ENCODE assay signal across 15 cellular contexts in genomic region chr14:61934385-61934784, GRCh38.
DNase-seq lines count a peak whose midpoint lies in the region; ATAC-seq, FAIRE-seq and TF ChIP-seq lines count a peak whose summit lies in the region.
"Had no signal": no experiment of that assay in that cellular context is flagged by ENCODE, and none has a peak within 500 bp of the region (broad histone marks: within the 10 kb centered on the region; RNA-seq: fewer than 3 reads in every experiment).

No MANE protein-coding gene starts in this region.

- H3K9me1 ChIP-seq in keratinocyte (ENCODE audit: control insufficient read depth, extremely low read depth, insufficient read depth, low read length) = no peaks in the 10 kb centered on the region

- CTCF ChIA-PET in BJ (lab: Yijun Ruan, JAX) = interaction anchor here (1.2 kb wide), 1 partner anchor 81 kb away, joined by 3 read pairs; no protein-coding TSS in a partner anchor

- no peaks in the 10 kb centered on the region for H3K27me3 Mint-ChIP-seq in mesothelial cell of epicardium (ENCODE audit: low read depth)

- H3K27me3 ChIP-seq in BJ (ENCODE audit: control insufficient read depth, insufficient read depth, low read length) (no peaks in the 10 kb centered on the region), keratinocyte (ENCODE audit: control insufficient read depth, extremely low read depth, insufficient read depth, low read length) (no peaks in the 10 kb centered on the region)
- H3K27me3 ChIP-seq: tibial nerve had no signal

- peaks cover 6% of the 10 kb centered on the region for H3K4me1 ChIP-seq in keratinocyte (ENCODE audit: control insufficient read depth, extremely low read depth, insufficient read depth, low read length)
- H3K4me1 ChIP-seq: tibial nerve had no signal

- in situ Hi-C loops in astrocyte of the cerebellum (cut with HindIII; ENCODE audit: low sequenced_read_pairs) = no loop called here

- peaks cover 6% of the 10 kb centered on the region for H3K4me1 Mint-ChIP-seq in mesothelial cell of epicardium
- H3K4me1 Mint-ChIP-seq: IgD-negative memory B cell, nephron had no signal

- H3K4me2 ChIP-seq in keratinocyte (ENCODE audit: control insufficient read depth, extremely low read depth, insufficient read depth, low read depth, low read length) = no peak overlapping the region

- no peak overlapping the region for H3K27ac ChIP-seq in keratinocyte (ENCODE audit: control insufficient read depth, insufficient read depth, low read length)
- H3K27ac ChIP-seq: tibial nerve had no signal

- H3K9me3 ChIP-seq in keratinocyte (ENCODE audit: control insufficient read depth, low read depth, low read length) = no peaks in the 10 kb centered on the region
- H3K9me3 ChIP-seq: tibial nerve had no signal

- no peak overlapping the region for H3K4me3 Mint-ChIP-seq in mesothelial cell of epicardium
- H3K4me3 Mint-ChIP-seq: dendritic cell treated with granulocyte-macrophage colony-stimulating factor and Interleukin-4, amounts not matched to agents 40 ng/mL and 50 ng/mL, for 4 days; H9; IgD-negative memory B cell; nephron had no signal

- H3K4me3 ChIP-seq in BJ (ENCODE audit: low read depth, low read length) (no peak overlapping the region), HFF-Myc (replicated peaks; ENCODE audit: low read depth, low read length) (no peak overlapping the region), astrocyte of the cerebellum (ENCODE audit: low read depth, low read length) (no peak overlapping the region), keratinocyte (ENCODE audit: control insufficient read depth in 2 of 3, extremely low read depth in 1 of 3, insufficient read depth in 2 of 3, low read depth in 1 of 3, low read length in 3 of 3) (no peak overlapping the region)
- H3K4me3 ChIP-seq: tibial nerve had no signal

- TF ChIP-seq CTCF in BJ (IDR thresholded peaks at IDR 0.05; ENCODE audit: insufficient read depth, low read depth, low read length) = no peak
- TF ChIP-seq CTCF in HFF-Myc (IDR thresholded peaks at IDR 0.05; ENCODE audit: low read depth, low read length, missing control alignments) = no peak
- TF ChIP-seq CTCF in astrocyte of the cerebellum (IDR thresholded peaks at IDR 0.05; ENCODE audit: low read depth, low read length, missing control alignments) = no peak
- no peak for TF ChIP-seq CTCF in keratinocyte (optimal IDR thresholded peaks at IDR 0.05 in 1 of 3, IDR thresholded peaks at IDR 0.05 in 1 of 3, conservative IDR thresholded peaks at IDR 0.05 in 1 of 3; ENCODE audit: extremely low read depth in 1 of 3, insufficient read depth in 2 of 3, low read length in 3 of 3)
- no peak for TF ChIP-seq CTCF in mesothelial cell of epicardium (IDR thresholded peaks at IDR 0.05; ENCODE audit: unreplicated experiment)

- no peaks in the 10 kb centered on the region for H3K36me3 Mint-ChIP-seq in mesothelial cell of epicardium
- H3K36me3 Mint-ChIP-seq: IgD-negative memory B cell had no signal

- dilution Hi-C loops in keratinocyte (cut with MboI; ENCODE audit: extremely low pct_ligation_motif_present, low sequenced_read_pairs) = no loop called here

- no peak overlapping the region for H3K9ac ChIP-seq in keratinocyte (ENCODE audit: control insufficient read depth, extremely low read depth, insufficient read depth, low read length)

- no peak for ATAC-seq in GM18498 (IDR thresholded peaks at IDR 0.05; ENCODE audit: unreplicated experiment)
- ATAC-seq: left cardiac atrium had no signal

- H3K9me3 Mint-ChIP-seq in mesothelial cell of epicardium = no peaks in the 10 kb centered on the region
- H3K9me3 Mint-ChIP-seq: dendritic cell treated with granulocyte-macrophage colony-stimulating factor and Interleukin-4, amounts not matched to agents 40 ng/mL and 50 ng/mL, for 4 days; H9; IgD-negative memory B cell; nephron had no signal

- no peaks in the 10 kb centered on the region for H3K36me3 ChIP-seq in BJ (ENCODE audit: control insufficient read depth, insufficient read depth, low read length)
- H3K36me3 ChIP-seq in keratinocyte (ENCODE audit: control insufficient read depth in 2 of 2, extremely low read depth in 1 of 2, insufficient read depth in 2 of 2, low read length in 2 of 2) = no peaks in the 10 kb centered on the region
- H3K36me3 ChIP-seq: tibial nerve had no signal

- peak; percentile 62 for FAIRE-seq in keratinocyte (lab: Jason Lieb, UNC)

- H3K79me2 ChIP-seq in keratinocyte (ENCODE audit: control insufficient read depth, insufficient read depth, low read length) = no peaks in the 10 kb centered on the region

- no peaks in the 10 kb centered on the region for H4K20me1 ChIP-seq in keratinocyte (ENCODE audit: control insufficient read depth, extremely low read depth, insufficient read depth, low read length)

- H2AFZ ChIP-seq in keratinocyte (ENCODE audit: control insufficient read depth, low read length) = no peak overlapping the region

- POLR2A ChIA-PET in BJ (lab: Charles Lee) = no interaction called here

- DNase-seq in BJ (ENCODE audit: low read depth) = peak; percentile 98
- peak; percentile 50 for DNase-seq in HFF-Myc (ENCODE audit: extremely low read depth, low read depth)
- DNase-seq in astrocyte of the cerebellum (ENCODE audit: low read depth) = peak; percentile 81
- peak; percentile 68 for DNase-seq in keratinocyte (ENCODE audit: low read depth, low spot score)
- DNase-seq in mesothelial cell of epicardium (ENCODE audit: low spot score in 2 of 2, unreplicated experiment in 2 of 2) = no peak
- no peak for DNase-seq in NCI-H146 treated with DMSO at 0.1 percent for 48 hours (lab: John Stamatoyannopoulos, UW; ENCODE audit: unreplicated experiment)
- DNase-seq: activated CD4-positive, alpha-beta T cell treated with anti-CD3 and anti-CD28 coated beads for 4 hours; H9; left cardiac atrium; NCI-H1694 treated with DMSO at 0.1 percent for 48 hours had no signal

- H3K27ac Mint-ChIP-seq in mesothelial cell of epicardium = no peak overlapping the region
- H3K27ac Mint-ChIP-seq: dendritic cell treated with granulocyte-macrophage colony-stimulating factor and Interleukin-4, amounts not matched to agents 40 ng/mL and 50 ng/mL, for 4 days; H9; IgD-negative memory B cell; nephron had no signal

Comparison
In these comparisons a context has a peak if more than half of its experiments do, and no peak if none do; other contexts are left out.
1. DNase-seq: peak in BJ (single experiment), HFF-Myc (single experiment), astrocyte of the cerebellum (single experiment) and keratinocyte (single experiment); none in mesothelial cell of epicardium (0 of 2) and NCI-H146 treated with DMSO at 0.1 percent for 48 hours (single experiment).